27 cellular contexts compared by ENCODE assay signal in genomic region chr2:167332358-167332757, GRCh38. TPM values are rescaled to one million over a fixed set of nuclear protein-coding genes. Genes with fewer than 3 reads are reported as not detected.
"Had no signal": no experiment of that assay in that cellular context is flagged by ENCODE, and none has a peak within 500 bp of the region (broad histone marks: within the 10 kb centered on the region; RNA-seq: fewer than 3 reads in every experiment).

No MANE protein-coding gene starts in this region.

- H3K36me3 Mint-ChIP-seq: mesothelial cell of epicardium; naive thymus-derived CD8-positive, alpha-beta T cell had no signal

- H3K27ac ChIP-seq: gastroesophageal sphincter, heart left ventricle, tibial nerve, VCaP had no signal

- H3K4me1 Mint-ChIP-seq: activated CD4-positive, alpha-beta memory T cell treated with anti-CD3 and anti-CD28 coated beads, Interleukin-2, amount 10 ng/mL, durations not matched to agents 7 days and 5 days; activated CD4-positive, alpha-beta T cell treated with anti-CD3 and anti-CD28 coated beads, Interleukin-2, amount 10 ng/mL, durations not matched to agents 24 days and 14 days; activated naive CD8-positive, alpha-beta T cell treated with anti-CD3 and anti-CD28 coated beads, Interleukin-2, amount 50 U/mL, for 24 hours; activated T-helper 17 cell treated with anti-CD3 and anti-CD28 coated beads, Interleukin-2, amount 50 U/mL, for 72 hours; naive thymus-derived CD8-positive, alpha-beta T cell had no signal

- H3K9me3 ChIP-seq: gastroesophageal sphincter had no signal

- H3K4me1 ChIP-seq: gastroesophageal sphincter, heart left ventricle, tibial nerve had no signal

- H3K27me3 Mint-ChIP-seq: activated CD4-positive, alpha-beta memory T cell treated with anti-CD3 and anti-CD28 coated beads, Interleukin-2, amount 10 ng/mL, durations not matched to agents 7 days and 5 days; activated CD4-positive, alpha-beta T cell treated with anti-CD3 and anti-CD28 coated beads, Interleukin-2, amount 10 ng/mL, durations not matched to agents 24 days and 14 days; activated T-helper 17 cell treated with anti-CD3 and anti-CD28 coated beads, Interleukin-2, amount 50 U/mL, for 72 hours had no signal

- ATAC-seq: activated CD4-positive, CD25-positive, alpha-beta regulatory T cell treated with anti-CD3 and anti-CD28 coated beads, Interleukin-2, amount 50 U/mL, for 24 hours; activated naive CD8-positive, alpha-beta T cell treated with anti-CD3 and anti-CD28 coated beads, Interleukin-2, amount 50 U/mL, for 24 hours; activated T-cell treated with anti-CD3 and anti-CD28 coated beads, Interleukin-2, amount 50 U/mL, for 4 hours; activated T-helper 17 cell treated with anti-CD3 and anti-CD28 coated beads, Interleukin-2, amount 50 U/mL, for 72 hours; gastroesophageal sphincter; naive thymus-derived CD8-positive, alpha-beta T cell; right cardiac atrium had no signal

- H3K36me3 ChIP-seq: gastroesophageal sphincter, heart left ventricle, tibial nerve had no signal

- DNase-seq: activated CD4-positive, alpha-beta memory T cell treated with anti-CD3 and anti-CD28 coated beads, Interleukin-2, amount 10 ng/mL, durations not matched to agents 7 days and 5 days; activated CD4-positive, alpha-beta T cell treated with anti-CD3 and anti-CD28 coated beads, Interleukin-2, amount 10 ng/mL, durations not matched to agents 24 days and 14 days; activated gamma-delta T cell treated with Interleukin-2 at 50 U/mL for 16 hours; activated naive CD4-positive, alpha-beta T cell treated with anti-CD3 and anti-CD28 coated beads, Interleukin-2, amount 50 U/mL, for 16 hours; activated naive CD8-positive, alpha-beta T cell treated with anti-CD3 and anti-CD28 coated beads, Interleukin-2, amount 50 U/mL, for 24 hours; activated T-cell treated with anti-CD3 and anti-CD28 coated beads, Interleukin-2, amount 50 U/mL, for 4 hours; amygdala; effector CD8-positive, alpha-beta T cell; heart left ventricle; hypothalamus; left ventricle myocardium superior; naive thymus-derived CD8-positive, alpha-beta T cell; occipital lobe; stimulated activated naive CD4-positive, alpha-beta T cell; SW 1271; T-helper 9 cell had no signal

- H3K27me3 ChIP-seq: gastroesophageal sphincter, heart left ventricle, tibial nerve had no signal

- H3K4me3 Mint-ChIP-seq: activated CD4-positive, alpha-beta memory T cell treated with anti-CD3 and anti-CD28 coated beads, Interleukin-2, amount 10 ng/mL, durations not matched to agents 7 days and 5 days; activated CD4-positive, alpha-beta T cell treated with anti-CD3 and anti-CD28 coated beads, Interleukin-2, amount 10 ng/mL, durations not matched to agents 24 days and 14 days; activated naive CD8-positive, alpha-beta T cell treated with anti-CD3 and anti-CD28 coated beads, Interleukin-2, amount 50 U/mL, for 24 hours; activated T-cell treated with anti-CD3 and anti-CD28 coated beads, Interleukin-2, amount 50 U/mL, for 4 hours; activated T-helper 17 cell treated with anti-CD3 and anti-CD28 coated beads, Interleukin-2, amount 50 U/mL, for 72 hours; mesothelial cell of epicardium; naive thymus-derived CD8-positive, alpha-beta T cell; neural crest cell; T-helper 1 cell treated with Interleukin-12 subunit alpha and Interleukin-12 subunit beta and Interleukin-4 antibody, amounts not matched to agents 30 μg/mL and 1 μg/mL, for 36 hours had no signal

- H3K9me3 Mint-ChIP-seq: activated CD4-positive, alpha-beta memory T cell treated with anti-CD3 and anti-CD28 coated beads, Interleukin-2, amount 10 ng/mL, durations not matched to agents 7 days and 5 days; activated CD4-positive, alpha-beta T cell treated with anti-CD3 and anti-CD28 coated beads, Interleukin-2, amount 10 ng/mL, durations not matched to agents 24 days and 14 days; activated T-cell treated with anti-CD3 and anti-CD28 coated beads, Interleukin-2, amount 50 U/mL, for 4 hours; T-helper 1 cell treated with Interleukin-12 subunit alpha and Interleukin-12 subunit beta and Interleukin-4 antibody, amounts not matched to agents 30 μg/mL and 1 μg/mL, for 36 hours had no signal

- H3K4me3 ChIP-seq: gastroesophageal sphincter, heart left ventricle, tibial nerve had no signal

- H3K27ac Mint-ChIP-seq: activated CD4-positive, alpha-beta memory T cell treated with anti-CD3 and anti-CD28 coated beads, Interleukin-2, amount 10 ng/mL, durations not matched to agents 7 days and 5 days; activated CD4-positive, alpha-beta T cell treated with anti-CD3 and anti-CD28 coated beads, Interleukin-2, amount 10 ng/mL, durations not matched to agents 24 days and 14 days; activated naive CD8-positive, alpha-beta T cell treated with anti-CD3 and anti-CD28 coated beads, Interleukin-2, amount 50 U/mL, for 24 hours; activated T-helper 17 cell treated with anti-CD3 and anti-CD28 coated beads, Interleukin-2, amount 50 U/mL, for 72 hours; mesothelial cell of epicardium; naive thymus-derived CD8-positive, alpha-beta T cell; T-helper 1 cell treated with Interleukin-12 subunit alpha and Interleukin-12 subunit beta and Interleukin-4 antibody, amounts not matched to agents 30 μg/mL and 1 μg/mL, for 36 hours had no signal

RNA-seq across cellular contexts. Expression of gene B3GALT1, which starts 39.6 kb away (rescaled TPM):
- total RNA-seq: activated CD4-positive, alpha-beta memory T cell treated with anti-CD3 and anti-CD28 coated beads, Interleukin-2, amount 10 ng/mL, durations not matched to agents 7 days and 5 days; activated CD4-positive, alpha-beta T cell treated with anti-CD3 and anti-CD28 coated beads, Interleukin-2, amount 10 ng/mL, durations not matched to agents 24 days and 14 days; activated T-helper 17 cell treated with anti-CD3 and anti-CD28 coated beads, Interleukin-2, amount 50 U/mL, for 72 hours; dermis microvascular lymphatic vessel endothelial cell; lung microvascular endothelial cell had no signal
- polyA plus RNA-seq: naive thymus-derived CD8-positive, alpha-beta T cell had no signal
